23 cellular contexts compared by ENCODE assay signal in the genomic region with DNA sequence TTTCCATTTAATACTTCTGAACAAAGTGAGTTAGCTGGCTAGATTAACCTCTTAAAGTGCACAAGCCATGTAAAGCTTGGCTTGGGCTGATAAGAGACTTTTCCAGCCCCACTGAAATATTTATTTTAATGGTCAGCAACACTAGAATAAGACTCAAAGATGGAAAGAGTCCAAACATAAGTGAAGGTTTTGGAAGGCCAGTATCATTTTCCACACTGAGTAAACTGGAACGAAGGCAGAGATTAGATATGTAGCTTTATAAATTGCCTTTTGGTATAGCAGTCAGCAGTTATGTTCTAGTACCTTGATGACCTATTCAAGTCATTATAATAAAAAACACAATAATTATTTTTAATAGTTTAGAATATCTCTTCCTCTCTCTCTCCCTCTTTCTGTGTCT.
"Had no signal": no experiment of that assay in that cellular context is flagged by ENCODE, and none has a peak within 500 bp of the region (broad histone marks: within the 10 kb centered on the region; RNA-seq: fewer than 3 reads in every experiment).

No MANE protein-coding gene starts in this region.

- H3K4me1 ChIP-seq: gastroesophageal sphincter, psoas muscle, sigmoid colon, testis, tibial nerve, upper lobe of right lung, vagina had no signal

- H3K4me3 ChIP-seq: coronary artery, gastroesophageal sphincter, hepatocyte, psoas muscle, sigmoid colon, skin epidermis, testis, tibial nerve, upper lobe of right lung, vagina had no signal

- H3K4me2 ChIP-seq: hepatocyte had no signal

- H2AFZ ChIP-seq: hepatocyte had no signal

- H3K36me3 ChIP-seq: neutrophil, upper lobe of right lung had no signal

- H3K27me3 ChIP-seq: gastroesophageal sphincter, hepatocyte, neutrophil, sigmoid colon, testis, tibial nerve, upper lobe of right lung, vagina had no signal

- H3K27ac ChIP-seq: coronary artery, gastroesophageal sphincter, hepatocyte, neutrophil, psoas muscle, sigmoid colon, skin epidermis, testis, tibial nerve, upper lobe of right lung, vagina had no signal

- ATAC-seq: esophagus mucosa; gastroesophageal sphincter; left cardiac atrium; naive thymus-derived CD8-positive, alpha-beta T cell; psoas muscle; stimulated activated naive B cell treated with anti-CD40 and anti-IgM and Interleukin-4, amounts not matched to agents 10 μg/mL and 1 μg/mL and 100 μg/mL, for 72 hours; stimulated activated naive CD8-positive, alpha-beta T cell treated with anti-CD3 and anti-CD28 coated beads, Interleukin-15, amount 100 ng/mL, for 72 hours; upper lobe of right lung had no signal

- H3K9me3 ChIP-seq: neutrophil, testis, upper lobe of right lung had no signal

- DNase-seq: effector CD4-positive, alpha-beta T cell; foreskin fibroblast; kidney; left cardiac atrium; mesendoderm; naive thymus-derived CD8-positive, alpha-beta T cell; psoas muscle; retina; sigmoid colon; stimulated activated CD4-positive, alpha-beta T cell treated with anti-CD3 and anti-CD28 coated beads, Interleukin-2, amount 100 ng/mL, for 24 hours; stimulated activated CD4-positive, alpha-beta T cell treated with anti-CD3 and anti-CD28 coated beads, Interleukin-4, amount 100 ng/mL, for 4 hours; stimulated activated naive B cell treated with anti-CD40 and anti-IgM and Interleukin-4, amounts not matched to agents 10 μg/mL and 1 μg/mL and 100 μg/mL, for 72 hours; stimulated activated naive CD8-positive, alpha-beta T cell treated with anti-CD3 and anti-CD28 coated beads, Interleukin-15, amount 100 ng/mL, for 72 hours; testis; upper lobe of right lung had no signal
